In the genomic region with DNA sequence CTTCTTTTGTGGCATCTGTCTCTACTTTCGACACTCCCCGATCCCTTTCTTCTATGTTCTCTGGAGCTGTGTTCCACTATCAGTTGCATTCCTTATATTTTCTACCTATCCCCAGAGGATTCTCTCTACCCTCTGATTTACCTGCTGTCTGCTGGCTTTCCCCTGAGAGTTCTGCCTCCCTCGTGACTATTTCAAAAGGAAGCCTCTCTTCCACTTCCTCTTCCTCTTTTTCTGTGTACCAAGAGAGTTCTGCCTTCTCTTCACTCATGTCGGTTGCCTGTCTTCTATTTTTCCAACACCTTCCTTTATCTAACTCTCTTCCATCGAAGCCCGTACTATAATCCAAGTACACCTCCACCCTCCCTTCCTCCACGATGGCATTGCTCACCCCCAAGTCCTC, we compare ENCODE assay signal across 26 cellular contexts.
"Had no signal": no experiment of that assay in that cellular context is flagged by ENCODE, and none has a peak within 500 bp of the region (broad histone marks: within the 10 kb centered on the region; RNA-seq: fewer than 3 reads in every experiment).

No MANE protein-coding gene starts in this region.

- H3K36me3 ChIP-seq: adrenal gland, lower lobe of right lung, right lobe of liver, stomach, suprapubic skin, tibial nerve had no signal

- H3K9ac ChIP-seq: parathyroid adenoma had no signal

- H3K4me3 ChIP-seq: adrenal gland, lower lobe of right lung, right lobe of liver, skin epidermis, stomach, suprapubic skin, tibial nerve had no signal

- H3K79me2 ChIP-seq: parathyroid adenoma had no signal

- H3K27me3 ChIP-seq: adrenal gland, right lobe of liver, stomach, suprapubic skin, tibial nerve had no signal

- H3K4me1 ChIP-seq: adrenal gland, lower lobe of right lung, parathyroid adenoma, right lobe of liver, stomach, suprapubic skin, tibial nerve had no signal

- ATAC-seq: activated CD4-positive, alpha-beta T cell treated with anti-CD3 and anti-CD28 coated beads for 36 hours; activated T-helper 17 cell treated with anti-CD3 and anti-CD28 coated beads, Interleukin-2, amount 50 U/mL, for 72 hours; esophagus mucosa; left lobe of liver; lower lobe of right lung; right lobe of liver; stimulated activated effector memory CD8-positive, alpha-beta T cell treated with anti-CD3 and anti-CD28 coated beads, Interleukin-12 subunit alpha, Interleukin-12 subunit beta, amount 100 ng/mL, for 72 hours had no signal

- H2AFZ ChIP-seq: parathyroid adenoma had no signal

- H3K9me3 ChIP-seq: adrenal gland, lower lobe of right lung, right lobe of liver, stomach, suprapubic skin, tibial nerve had no signal

- DNase-seq: activated B cell treated with CpG ODN at 0.5 μM for 24 hours; activated CD4-positive, alpha-beta T cell treated with anti-CD3 and anti-CD28 coated beads for 36 hours; activated CD4-positive, alpha-beta T cell treated with anti-CD3 and anti-CD28 coated beads, Interleukin-2, amount 50 U/mL, for 4 hours; activated CD8-positive, alpha-beta memory T cell treated with anti-CD3 and anti-CD28 coated beads for 24 hours; activated CD8-positive, alpha-beta memory T cell treated with anti-CD3 and anti-CD28 coated beads, Interleukin-2, amount 50 U/mL, for 4 hours; activated naive CD4-positive, alpha-beta T cell; activated T-cell treated with anti-CD3 and anti-CD28 coated beads, Interleukin-2, amount 50 U/mL, for 24 hours; adrenal gland; effector memory CD4-positive, alpha-beta T cell; foreskin melanocyte; immature natural killer cell; lower lobe of right lung; mesendoderm; naive B cell; nucleus accumbens; right lobe of liver; stimulated activated CD4-positive, alpha-beta T cell treated with anti-CD3 and anti-CD28 coated beads, Interleukin-1b, Interleukin-23, amount 100 ng/mL, for 48 hours; stomach had no signal
